Comparison of ENCODE assay signal across 18 cellular contexts in the genomic region with DNA sequence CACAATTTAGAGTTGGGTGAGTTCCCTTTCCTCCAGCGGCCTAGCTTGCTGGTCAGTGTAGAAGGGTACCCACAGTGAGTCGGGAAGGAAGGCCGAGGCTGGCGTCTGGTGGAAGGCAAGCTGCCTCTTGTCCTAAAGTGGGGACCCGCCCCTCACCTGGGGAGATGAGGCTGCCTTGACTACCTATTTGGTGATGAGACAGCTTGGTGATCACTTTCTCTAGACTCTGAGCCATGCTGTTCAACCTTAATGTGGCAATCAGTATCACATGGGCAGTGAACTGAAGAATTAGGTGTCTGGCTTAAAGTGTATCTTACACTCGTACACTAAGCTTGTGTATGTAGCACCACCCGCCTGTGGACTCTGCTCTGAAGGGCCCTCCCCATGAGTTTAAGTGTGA.
"Had no signal": no experiment of that assay in that cellular context is flagged by ENCODE, and none has a peak within 500 bp of the region (broad histone marks: within the 10 kb centered on the region; RNA-seq: fewer than 3 reads in every experiment).

No MANE protein-coding gene starts in this region.

- H3K9me3 Mint-ChIP-seq: mesothelial cell of epicardium had no signal

- H3K36me3 ChIP-seq: esophagus squamous epithelium, thyroid gland, upper lobe of left lung, uterus had no signal

- H3K36me3 Mint-ChIP-seq: mesothelial cell of epicardium had no signal

- H3K9me3 ChIP-seq: esophagus squamous epithelium, right atrium auricular region, sigmoid colon, stomach, thyroid gland, upper lobe of left lung, uterus had no signal

- H3K27ac Mint-ChIP-seq: mesothelial cell of epicardium had no signal

- ATAC-seq: left colon had no signal

- H3K4me3 ChIP-seq: coronary artery, esophagus squamous epithelium, right atrium auricular region, sigmoid colon, skin epidermis, stomach, thyroid gland, upper lobe of left lung, uterus had no signal

- H3K27me3 ChIP-seq: esophagus squamous epithelium, right atrium auricular region, sigmoid colon, stomach, thyroid gland, upper lobe of left lung, uterus had no signal

- H3K4me3 Mint-ChIP-seq: mesothelial cell of epicardium had no signal

- H3K4me1 ChIP-seq: thyroid gland, upper lobe of left lung, uterus had no signal

- DNase-seq: caudate nucleus; effector memory CD4-positive, alpha-beta T cell; esophagus squamous epithelium; foreskin fibroblast; kidney; left colon; sigmoid colon; stimulated activated CD4-positive, alpha-beta T cell treated with anti-CD3 and anti-CD28 coated beads, Interleukin-2, amount 100 ng/mL, for 24 hours; stimulated activated CD4-positive, alpha-beta T cell treated with anti-CD3 and anti-CD28 coated beads, Interleukin-4, amount 100 ng/mL, for 4 hours; stimulated activated naive CD4-positive, alpha-beta T cell; stomach; thyroid gland; upper lobe of left lung; uterus had no signal

- FAIRE-seq: kidney had no signal

- H3K27ac ChIP-seq: coronary artery, esophagus squamous epithelium, right atrium auricular region, sigmoid colon, skin epidermis, stomach, thyroid gland, upper lobe of left lung had no signal
